ENCODE assay signal across 18 cellular contexts in the genomic region with DNA sequence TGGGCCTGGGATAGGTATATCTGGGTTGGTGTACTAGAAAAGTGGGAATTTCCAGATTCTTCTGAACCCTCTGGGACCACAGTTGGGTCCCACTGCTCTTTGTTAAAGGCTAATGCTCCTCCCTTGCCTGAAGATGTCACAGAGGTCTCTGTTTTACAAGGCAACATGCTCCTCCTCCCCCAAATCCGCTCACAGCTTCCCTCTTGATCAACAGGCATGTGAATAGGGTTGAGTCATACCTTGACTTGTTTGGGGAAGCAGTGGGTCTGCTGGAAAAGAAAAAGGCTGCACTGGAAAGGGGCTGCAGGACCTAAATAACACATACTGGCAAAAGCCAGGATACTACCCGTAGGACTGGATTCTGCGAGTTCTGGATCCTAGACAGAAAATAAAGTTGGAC.
"Had no signal": no experiment of that assay in that cellular context is flagged by ENCODE, and none has a peak within 500 bp of the region (broad histone marks: within the 10 kb centered on the region; RNA-seq: fewer than 3 reads in every experiment).

No MANE protein-coding gene starts in this region.

- H2AFZ ChIP-seq: parathyroid adenoma had no signal

- H3K4me3 ChIP-seq: body of pancreas, colonic mucosa, gastrocnemius medialis had no signal

- H3K36me3 ChIP-seq: colonic mucosa, gastrocnemius medialis, neutrophil had no signal

- H3K27ac ChIP-seq: body of pancreas, colonic mucosa, gastrocnemius medialis, neutrophil, parathyroid adenoma had no signal

- H3K9me3 ChIP-seq: body of pancreas, colonic mucosa, gastrocnemius medialis, neutrophil had no signal

- DNase-seq: activated B cell treated with CpG ODN at 0.5 μM for 24 hours; activated CD4-positive, alpha-beta T cell treated with anti-CD3 and anti-CD28 coated beads, Interleukin-2, amount 10 ng/mL, durations not matched to agents 24 days and 14 days; activated CD8-positive, alpha-beta memory T cell treated with anti-CD3 and anti-CD28 coated beads, Interleukin-2, amount 50 U/mL, for 4 hours; activated CD8-positive, alpha-beta T cell treated with anti-CD3 and anti-CD28 coated beads, Interleukin-2, amount 10 ng/mL, durations not matched to agents 7 days and 5 days; activated gamma-delta T cell; activated naive CD8-positive, alpha-beta T cell treated with anti-CD3 and anti-CD28 coated beads for 36 hours; activated T-cell treated with anti-CD3 and anti-CD28 coated beads, Interleukin-2, amount 50 U/mL, for 72 hours; body of pancreas; colonic mucosa; effector CD4-positive, alpha-beta T cell; gastrocnemius medialis; natural killer cell; stimulated activated CD4-positive, alpha-beta T cell treated with anti-CD3 and anti-CD28 coated beads, Interleukin-1b, Interleukin-23, amount 100 ng/mL, for 48 hours; stimulated activated naive CD8-positive, alpha-beta T cell treated with anti-CD3 and anti-CD28 coated beads, Interleukin-15, amount 100 ng/mL, for 72 hours had no signal

- H3K9ac ChIP-seq: parathyroid adenoma had no signal

- H3K4me1 ChIP-seq: body of pancreas, colonic mucosa, parathyroid adenoma had no signal

- H3K79me2 ChIP-seq: parathyroid adenoma had no signal

- FAIRE-seq: keratinocyte had no signal

- ATAC-seq: activated CD8-positive, alpha-beta T cell treated with anti-CD3 and anti-CD28 coated beads, Interleukin-2, amount 10 ng/mL, durations not matched to agents 7 days and 5 days; activated T-cell treated with anti-CD3 and anti-CD28 coated beads, Interleukin-2, amount 50 U/mL, for 72 hours; body of pancreas; gastrocnemius medialis; left lobe of liver; natural killer cell; stimulated activated naive CD8-positive, alpha-beta T cell treated with anti-CD3 and anti-CD28 coated beads, Interleukin-15, amount 100 ng/mL, for 72 hours had no signal

- H3K27me3 ChIP-seq: body of pancreas, colonic mucosa, gastrocnemius medialis had no signal
